In the genomic region with DNA sequence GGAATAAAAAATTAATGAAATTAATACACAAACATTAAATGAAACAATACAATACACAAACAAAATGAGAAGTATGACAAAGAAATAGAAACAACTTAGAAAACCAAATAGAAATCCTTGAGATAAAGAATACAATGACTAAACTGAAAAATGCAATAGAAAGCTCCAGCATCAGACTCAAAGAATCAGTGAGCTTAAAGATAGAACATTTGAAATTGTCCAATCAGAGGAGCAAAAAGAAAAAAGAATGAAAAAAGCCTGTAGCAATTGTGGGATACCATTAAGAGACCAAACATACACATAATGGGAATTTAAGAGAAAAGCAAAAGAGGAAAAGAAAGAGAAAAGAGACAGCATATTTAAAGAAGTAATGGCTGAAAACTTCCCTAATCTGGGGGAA, we compare ENCODE assay signal across 31 cellular contexts. TPM values are rescaled to one million over a fixed set of nuclear protein-coding genes. Genes with fewer than 3 reads are reported as not detected.
"Had no signal": no experiment of that assay in that cellular context is flagged by ENCODE, and none has a peak within 500 bp of the region (broad histone marks: within the 10 kb centered on the region; RNA-seq: fewer than 3 reads in every experiment).

No MANE protein-coding gene starts in this region.

- H3K4me1 ChIP-seq: neural progenitor cell, parathyroid adenoma, psoas muscle, spleen, stomach, thyroid gland, tibial nerve, upper lobe of left lung, vagina had no signal

- H3K27me3 Mint-ChIP-seq: progenitor cell of endocrine pancreas; stimulated activated naive B cell treated with anti-CD40 and anti-IgM and Interleukin-4, amounts not matched to agents 10 μg/mL and 1 μg/mL and 100 μg/mL, for 72 hours; stimulated activated naive CD8-positive, alpha-beta T cell treated with anti-CD3 and anti-CD28 coated beads, Interleukin-15, Interleukin-2, amounts not matched to agents 100 ng/mL and 50 ng/mL, for 24 hours had no signal

- H3K36me3 Mint-ChIP-seq: neural progenitor cell; stimulated activated effector memory CD8-positive, alpha-beta T cell treated with anti-CD3 and anti-CD28 coated beads, Interleukin-12 subunit alpha, Interleukin-12 subunit beta, amount 100 ng/mL, for 72 hours had no signal

- H3K4me1 Mint-ChIP-seq: natural killer cell; nephron; neural progenitor cell; stimulated activated effector memory CD8-positive, alpha-beta T cell treated with anti-CD3 and anti-CD28 coated beads, Interleukin-12 subunit alpha, Interleukin-12 subunit beta, amount 100 ng/mL, for 72 hours; stimulated activated naive B cell treated with anti-CD40 and anti-IgM and Interleukin-4, amounts not matched to agents 10 μg/mL and 1 μg/mL and 100 μg/mL, for 72 hours had no signal

- ATAC-seq: natural killer cell; psoas muscle; right cardiac atrium; sciatic nerve; stimulated activated effector memory CD8-positive, alpha-beta T cell treated with anti-CD3 and anti-CD28 coated beads, Interleukin-12 subunit alpha, Interleukin-12 subunit beta, amount 100 ng/mL, for 72 hours; stimulated activated naive B cell treated with anti-CD40 and anti-IgM and Interleukin-4, amounts not matched to agents 10 μg/mL and 1 μg/mL and 100 μg/mL, for 72 hours had no signal

- H3K9me3 ChIP-seq: thyroid gland, vagina had no signal

- DNase-seq: natural killer cell; occipital lobe; ovary; posterior cingulate gyrus; psoas muscle; right cardiac atrium; spleen; stimulated activated CD4-positive, alpha-beta T cell treated with anti-CD3 and anti-CD28 coated beads, Interleukin-15, amount 100 ng/mL, for 24 hours; stimulated activated CD4-positive, alpha-beta T cell treated with anti-CD3 and anti-CD28 coated beads, Interleukin-2, amount 100 ng/mL, for 24 hours; stimulated activated CD4-positive, alpha-beta T cell treated with anti-CD3 and anti-CD28 coated beads, Interleukin-2, amount 100 ng/mL, for 48 hours; stimulated activated CD4-positive, alpha-beta T cell treated with anti-CD3 and anti-CD28 coated beads, Interleukin-4, amount 100 ng/mL, for 24 hours; stimulated activated naive B cell treated with anti-CD40 and anti-IgM and Interleukin-4, amounts not matched to agents 10 μg/mL and 1 μg/mL and 100 μg/mL, for 72 hours; stimulated activated naive CD4-positive, alpha-beta T cell treated with Interleukin-2 at 50 U/mL for 16 hours; stomach; thyroid gland; trophoblast cell; upper lobe of left lung had no signal

- H3K4me3 Mint-ChIP-seq: natural killer cell; nephron; neural progenitor cell; stimulated activated effector memory CD8-positive, alpha-beta T cell treated with anti-CD3 and anti-CD28 coated beads, Interleukin-12 subunit alpha, Interleukin-12 subunit beta, amount 100 ng/mL, for 72 hours; stimulated activated naive B cell treated with anti-CD40 and anti-IgM and Interleukin-4, amounts not matched to agents 10 μg/mL and 1 μg/mL and 100 μg/mL, for 72 hours; stimulated activated naive CD8-positive, alpha-beta T cell treated with anti-CD3 and anti-CD28 coated beads, Interleukin-15, Interleukin-2, amounts not matched to agents 100 ng/mL and 50 ng/mL, for 24 hours had no signal

- H3K27ac ChIP-seq: neural progenitor cell, ovary, parathyroid adenoma, psoas muscle, skin epidermis, spleen, stomach, thoracic aorta, thyroid gland, tibial nerve, upper lobe of left lung, vagina had no signal

- H3K27ac Mint-ChIP-seq: natural killer cell; nephron; neural progenitor cell; progenitor cell of endocrine pancreas; stimulated activated effector memory CD8-positive, alpha-beta T cell treated with anti-CD3 and anti-CD28 coated beads, Interleukin-12 subunit alpha, Interleukin-12 subunit beta, amount 100 ng/mL, for 72 hours; stimulated activated naive B cell treated with anti-CD40 and anti-IgM and Interleukin-4, amounts not matched to agents 10 μg/mL and 1 μg/mL and 100 μg/mL, for 72 hours; stimulated activated naive CD8-positive, alpha-beta T cell treated with anti-CD3 and anti-CD28 coated beads, Interleukin-15, Interleukin-2, amounts not matched to agents 100 ng/mL and 50 ng/mL, for 24 hours had no signal

- H3K36me3 ChIP-seq: neural progenitor cell, ovary, spleen, stomach, thoracic aorta, thyroid gland, tibial nerve, upper lobe of left lung, vagina had no signal

- H3K4me3 ChIP-seq: neural progenitor cell, ovary, psoas muscle, skin epidermis, smooth muscle cell, spleen, stomach, thoracic aorta, thyroid gland, tibial nerve, upper lobe of left lung, vagina had no signal

- FAIRE-seq: urothelium cell line had no signal

RNA-seq across cellular contexts. Expression of gene EMCN, which starts 25.7 kb away (rescaled TPM):
- total RNA-seq: natural killer cell, osteoblast, progenitor cell of endocrine pancreas, smooth muscle cell had no signal
